Comparison of ENCODE assay signal across 21 cellular contexts in the genomic region with DNA sequence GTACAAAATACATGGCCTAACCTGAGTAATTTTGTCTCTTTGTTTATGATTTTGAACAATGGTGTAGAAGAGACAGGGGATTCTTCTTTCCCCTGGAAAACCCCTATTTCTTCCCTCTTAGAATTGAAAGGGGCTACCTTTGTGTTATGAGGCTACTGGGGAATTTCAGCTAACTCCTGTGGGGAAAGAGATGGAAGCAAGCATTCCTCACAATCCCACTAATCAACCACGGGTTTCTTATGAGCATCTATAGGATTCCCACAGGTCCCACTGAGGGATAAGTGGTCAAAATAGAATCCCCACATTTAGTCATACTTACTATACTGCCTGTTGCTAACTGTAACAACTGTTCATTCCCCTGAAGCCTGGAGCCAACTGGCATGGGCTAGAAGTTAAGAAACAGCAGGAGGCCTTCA.
DNase-seq lines count a peak whose midpoint lies in the region; ATAC-seq and TF ChIP-seq lines count a peak whose summit lies in the region.
"Had no signal": no experiment of that assay in that cellular context is flagged by ENCODE, and none has a peak within 500 bp of the region (broad histone marks: within the 10 kb centered on the region; RNA-seq: fewer than 3 reads in every experiment).

No MANE protein-coding gene starts in this region.

- no peak for TF ChIP-seq CTCF in astrocyte of the spinal cord (IDR thresholded peaks at IDR 0.05; ENCODE audit: low read depth, low read length)

- H3K4me3 ChIP-seq in astrocyte of the spinal cord (ENCODE audit: low read depth, low read length): no peak overlapping the region
- H3K4me3 ChIP-seq: lung had no signal

- in situ Hi-C loops in astrocyte of the spinal cord (cut with HindIII; ENCODE audit: low sequenced_read_pairs): no loop called here

- DNase-seq in AG08395 (ENCODE audit: low spot score) (peak; percentile 5), astrocyte of the spinal cord (ENCODE audit: low read depth, low spot score) (peak; percentile 62), iPS-NIHi11 (ENCODE audit: low spot score) (no peak)
- DNase-seq: 8988T; activated naive CD4-positive, alpha-beta T cell treated with anti-CD3 and anti-CD28 coated beads for 36 hours; activated T-cell treated with anti-CD3 and anti-CD28 coated beads, Interleukin-2, amount 50 U/mL, for 4 hours; Kasumi-1; kidney; NCI-H1105 treated with DMSO at 0.1 percent for 48 hours; NCI-H510A treated with DMSO at 0.1 percent for 48 hours; NK-92 treated with Interleukin-12 subunit alpha and Interleukin-12 subunit beta, amount 100 ng/mL, for 24 hours; occipital lobe; retina; stimulated activated CD4-positive, alpha-beta T cell treated with anti-CD3 and anti-CD28 coated beads, Interleukin-12 subunit alpha, Interleukin-12 subunit beta, amount 100 ng/mL, for 4 hours had no signal

- ATAC-seq in GM21447 (IDR thresholded peaks at IDR 0.05; ENCODE audit: unreplicated experiment) (peak; percentile 30), HG03095 (IDR thresholded peaks at IDR 0.05; ENCODE audit: unreplicated experiment) (peak; percentile 35), HG03520 (IDR thresholded peaks at IDR 0.05; ENCODE audit: unreplicated experiment) (no peak), HG03565 (IDR thresholded peaks at IDR 0.05; ENCODE audit: unreplicated experiment) (no peak), GM21825 (IDR thresholded peaks at IDR 0.05; ENCODE audit: unreplicated experiment) (no peak)
- ATAC-seq: activated CD4-positive, CD25-positive, alpha-beta regulatory T cell treated with anti-CD3 and anti-CD28 coated beads, Interleukin-2, amount 50 U/mL, for 24 hours; activated T-cell treated with anti-CD3 and anti-CD28 coated beads, Interleukin-2, amount 50 U/mL, for 4 hours had no signal

Comparison
In these comparisons a context has a peak if more than half of its experiments do, and no peak if none do; other contexts are left out.
1. ATAC-seq: peak in GM21447 (single experiment) and HG03095 (single experiment); none in HG03520 (single experiment), HG03565 (single experiment) and GM21825 (single experiment).